Comparison of ENCODE assay signal across 20 cellular contexts in genomic region chr6:76441850-76442249, GRCh38.
DNase-seq lines count a peak whose midpoint lies in the region; ATAC-seq and TF ChIP-seq lines count a peak whose summit lies in the region.
"Had no signal": no experiment of that assay in that cellular context is flagged by ENCODE, and none has a peak within 500 bp of the region (broad histone marks: within the 10 kb centered on the region; RNA-seq: fewer than 3 reads in every experiment).

No MANE protein-coding gene starts in this region.

- DNase-seq in HEK293T (ENCODE audit: extremely low spot score) (peak; percentile 53), MV-4-11 (lab: John Stamatoyannopoulos, UW) (peak; percentile 83), WTC11 (ENCODE audit: low spot score) (peak; percentile 29), mesenchymal stem cell (peak; percentile 3), cerebellar cortex (ENCODE audit: low spot score) (no peak)
- DNase-seq: activated CD4-positive, alpha-beta memory T cell treated with anti-CD3 and anti-CD28 coated beads, Interleukin-2, amount 10 ng/mL, durations not matched to agents 7 days and 5 days; activated gamma-delta T cell; activated naive CD8-positive, alpha-beta T cell treated with anti-CD3 and anti-CD28 coated beads, Interleukin-2, amount 50 U/mL, for 24 hours; CD4-positive, alpha-beta memory T cell; effector CD8-positive, alpha-beta T cell; gastrocnemius medialis; IMR-90; left cardiac atrium; naive thymus-derived CD8-positive, alpha-beta T cell; NCI-H1436 treated with DMSO at 0.1 percent for 48 hours; T-helper 2 cell had no signal

- H3K79me1 ChIP-seq in mesenchymal stem cell (replicated peaks; ENCODE audit: low read length, poor library complexity, severe bottlenecking): no peaks in the 10 kb centered on the region

- H2BK12ac ChIP-seq in mesenchymal stem cell (ENCODE audit: low read length in 2 of 2): no peak overlapping the region

- H3K14ac ChIP-seq in mesenchymal stem cell (ENCODE audit: low read length in 2 of 2): no peak overlapping the region

- no peaks in the 10 kb centered on the region for H3K36me3 ChIP-seq in mesenchymal stem cell (ENCODE audit: control insufficient read depth in 1 of 2, insufficient read depth in 2 of 2, low read depth in 1 of 2, low read length in 2 of 2)
- H3K36me3 ChIP-seq: gastrocnemius medialis, right atrium auricular region had no signal

- H3K4ac ChIP-seq in mesenchymal stem cell (ENCODE audit: low read depth in 1 of 2, low read length in 2 of 2): no peak overlapping the region

- no peak overlapping the region for H3K4me3 Mint-ChIP-seq in WTC11
- H3K4me3 Mint-ChIP-seq: activated CD4-positive, alpha-beta memory T cell treated with anti-CD3 and anti-CD28 coated beads, Interleukin-2, amount 10 ng/mL, durations not matched to agents 7 days and 5 days; activated naive CD8-positive, alpha-beta T cell treated with anti-CD3 and anti-CD28 coated beads, Interleukin-2, amount 50 U/mL, for 24 hours; CD4-positive, alpha-beta memory T cell; naive thymus-derived CD8-positive, alpha-beta T cell had no signal

- H3K4me2 ChIP-seq in mesenchymal stem cell (ENCODE audit: low read length, poor library complexity, severe bottlenecking): no peak overlapping the region

- H3K18ac ChIP-seq in mesenchymal stem cell (ENCODE audit: low read depth in 1 of 2, low read length in 2 of 2): no peak overlapping the region

- H2AK5ac ChIP-seq in mesenchymal stem cell (ENCODE audit: low read length, severe bottlenecking): no peak overlapping the region

- no peak for TF ChIP-seq CTCF in WTC11 (IDR thresholded peaks at IDR 0.05)

- H3K4me1 ChIP-seq in mesenchymal stem cell (ENCODE audit: control insufficient read depth, insufficient read depth, low read depth, low read length): no peaks in the 10 kb centered on the region
- H3K4me1 ChIP-seq: right atrium auricular region had no signal

- ATAC-seq in WTC11 (peak; percentile 95), GM19351 (IDR thresholded peaks at IDR 0.05; ENCODE audit: unreplicated experiment) (no peak), GM21717 (IDR thresholded peaks at IDR 0.05; ENCODE audit: unreplicated experiment) (no peak), HG03571 (IDR thresholded peaks at IDR 0.05; ENCODE audit: unreplicated experiment) (no peak)
- ATAC-seq: activated naive CD8-positive, alpha-beta T cell treated with anti-CD3 and anti-CD28 coated beads, Interleukin-2, amount 50 U/mL, for 24 hours; left cardiac atrium; naive thymus-derived CD8-positive, alpha-beta T cell had no signal

- no peak overlapping the region for H3K27ac ChIP-seq in mesenchymal stem cell (ENCODE audit: low read length, poor library complexity, severe bottlenecking)
- H3K27ac ChIP-seq: right atrium auricular region had no signal

- H2BK120ac ChIP-seq in mesenchymal stem cell (ENCODE audit: low read depth, low read length): no peak overlapping the region

- POLR2A ChIA-PET in HEK293T (lab: Yijun Ruan, JAX) (no interaction called here), WTC11 (lab: Charles Lee) (no interaction called here)

- no peak overlapping the region for H2BK15ac ChIP-seq in mesenchymal stem cell (ENCODE audit: low read depth, poor library complexity, severe bottlenecking)

- peaks cover 30% of the 10 kb centered on the region for H3K4me1 Mint-ChIP-seq in WTC11
- H3K4me1 Mint-ChIP-seq: activated CD4-positive, alpha-beta memory T cell treated with anti-CD3 and anti-CD28 coated beads, Interleukin-2, amount 10 ng/mL, durations not matched to agents 7 days and 5 days; activated naive CD8-positive, alpha-beta T cell treated with anti-CD3 and anti-CD28 coated beads, Interleukin-2, amount 50 U/mL, for 24 hours; CD4-positive, alpha-beta memory T cell; naive thymus-derived CD8-positive, alpha-beta T cell had no signal

- H2AFZ ChIP-seq in mesenchymal stem cell (ENCODE audit: low read depth, low read length): no peak overlapping the region

- H3K9ac ChIP-seq in mesenchymal stem cell (ENCODE audit: low read length): no peak overlapping the region

- peaks cover 11% of the 10 kb centered on the region for H3K9me3 Mint-ChIP-seq in WTC11
- H3K9me3 Mint-ChIP-seq: activated naive CD8-positive, alpha-beta T cell treated with anti-CD3 and anti-CD28 coated beads, Interleukin-2, amount 50 U/mL, for 24 hours had no signal

- H3K4me3 ChIP-seq in mesenchymal stem cell (ENCODE audit: insufficient read depth in 1 of 2, low read depth in 1 of 2, low read length in 2 of 2): no peak overlapping the region
- H3K4me3 ChIP-seq: gastrocnemius medialis, right atrium auricular region had no signal

- H3K27me3 Mint-ChIP-seq in WTC11 (ENCODE audit: low read depth): no peaks in the 10 kb centered on the region
- H3K27me3 Mint-ChIP-seq: activated CD4-positive, alpha-beta memory T cell treated with anti-CD3 and anti-CD28 coated beads, Interleukin-2, amount 10 ng/mL, durations not matched to agents 7 days and 5 days; activated naive CD8-positive, alpha-beta T cell treated with anti-CD3 and anti-CD28 coated beads, Interleukin-2, amount 50 U/mL, for 24 hours; CD4-positive, alpha-beta memory T cell; naive thymus-derived CD8-positive, alpha-beta T cell had no signal

- peak overlapping the region; percentile 83; the same call in 1 of the 2 replicates for H3K27ac Mint-ChIP-seq in WTC11
- H3K27ac Mint-ChIP-seq: activated CD4-positive, alpha-beta memory T cell treated with anti-CD3 and anti-CD28 coated beads, Interleukin-2, amount 10 ng/mL, durations not matched to agents 7 days and 5 days; activated naive CD8-positive, alpha-beta T cell treated with anti-CD3 and anti-CD28 coated beads, Interleukin-2, amount 50 U/mL, for 24 hours; CD4-positive, alpha-beta memory T cell; naive thymus-derived CD8-positive, alpha-beta T cell had no signal

- no peak overlapping the region for H3K23ac ChIP-seq in mesenchymal stem cell (ENCODE audit: low read length in 2 of 2)

- H3K27me3 ChIP-seq in mesenchymal stem cell (ENCODE audit: control insufficient read depth in 1 of 2, insufficient read depth in 1 of 2, low read length in 2 of 2): no peaks in the 10 kb centered on the region
- H3K27me3 ChIP-seq: gastrocnemius medialis, right atrium auricular region had no signal

- no peak overlapping the region for H4K91ac ChIP-seq in mesenchymal stem cell (ENCODE audit: low read length)

- H3K36me3 Mint-ChIP-seq in WTC11: peaks cover 6% of the 10 kb centered on the region
- H3K36me3 Mint-ChIP-seq: CD4-positive, alpha-beta memory T cell; naive thymus-derived CD8-positive, alpha-beta T cell had no signal

- 59% methylated on average over 2 of the region's 3 CpGs for WGBS in mesenchymal stem cell

- CTCF ChIA-PET in HEK293T (lab: Yijun Ruan, JAX): no interaction called here
- CTCF ChIA-PET in WTC11 (lab: Charles Lee): no interaction called here

- H3K9me3 ChIP-seq in mesenchymal stem cell (ENCODE audit: control insufficient read depth, low read length): peaks cover 4% of the 10 kb centered on the region
- H3K9me3 ChIP-seq: gastrocnemius medialis, right atrium auricular region had no signal

- no peak overlapping the region for H2BK5ac ChIP-seq in mesenchymal stem cell (ENCODE audit: low read depth, low read length, poor library complexity, severe bottlenecking)

- H4K8ac ChIP-seq in mesenchymal stem cell (ENCODE audit: low read length): no peak overlapping the region

TF ChIP-seq in HEK293T, 16 proteins besides CTCF, POLR2A, EP300 and RAD21:
- TF ChIP-seq BHLHE40 (IDR thresholded peaks at IDR 0.05; ENCODE audit: borderline replicate concordance) (no peak), PKNOX1 (IDR thresholded peaks at IDR 0.05) (peak; percentile 76), SP1 (IDR thresholded peaks at IDR 0.05) (no peak)

TF ChIP-seq in WTC11, 78 proteins besides CTCF, POLR2A, EP300 and RAD21 (continues in another document):
- TF ChIP-seq TCF7 (CRISPR knock-in tag; IDR thresholded peaks at IDR 0.05; ENCODE audit: low read depth) (no peak), HMGA2 (CRISPR knock-in tag; IDR thresholded peaks at IDR 0.05) (no peak), E2F4 (CRISPR knock-in tag; IDR thresholded peaks at IDR 0.05; ENCODE audit: borderline replicate concordance, low read depth) (no peak), OVOL2 (CRISPR knock-in tag; IDR thresholded peaks at IDR 0.05; ENCODE audit: borderline replicate concordance) (no peak), AFF4 (CRISPR knock-in tag; IDR thresholded peaks at IDR 0.05; ENCODE audit: borderline replicate concordance) (no peak)
